In the genomic region with DNA sequence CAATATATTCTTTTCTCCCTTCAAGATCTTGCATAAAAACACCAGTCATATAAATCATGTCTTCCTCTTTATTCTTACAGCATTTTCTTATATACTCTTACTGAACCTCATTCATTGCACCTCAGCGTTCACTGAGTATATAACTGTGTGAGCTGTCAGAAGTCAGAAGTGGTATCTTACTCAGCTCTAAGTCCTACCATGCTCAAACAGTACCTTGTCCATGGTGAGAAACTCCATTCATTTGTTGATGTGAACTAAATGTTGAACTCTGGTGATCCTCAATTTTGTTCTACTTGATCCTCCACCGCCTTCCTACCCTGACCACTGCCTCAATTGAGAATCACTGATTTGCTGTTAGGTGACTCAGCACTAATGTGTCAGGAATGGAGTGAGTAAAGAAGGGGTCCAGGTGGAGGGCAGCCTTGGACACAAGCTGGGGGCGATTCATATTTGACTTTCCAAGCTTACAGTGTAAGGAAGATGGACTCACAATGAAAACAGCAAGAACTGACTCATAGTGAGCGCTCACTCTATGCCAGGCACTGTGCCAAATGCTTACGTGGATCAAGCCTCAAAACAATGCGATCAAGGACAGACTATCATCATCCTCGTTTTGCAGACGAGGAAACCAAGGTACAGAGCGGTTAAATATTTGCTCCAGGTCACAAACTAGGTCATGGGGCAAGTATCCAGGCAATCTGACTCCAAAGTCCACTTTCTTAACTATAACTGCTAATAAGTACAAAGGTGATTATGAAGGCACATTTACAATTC, we compare ENCODE assay signal across 9 cellular contexts. TPM values are rescaled to one million over a fixed set of nuclear protein-coding genes. Genes with fewer than 3 reads are reported as not detected.
DNase-seq lines count a peak whose midpoint lies in the region; ATAC-seq and TF ChIP-seq lines count a peak whose summit lies in the region.
"Had no signal": no experiment of that assay in that cellular context is flagged by ENCODE, and none has a peak within 500 bp of the region (broad histone marks: within the 10 kb centered on the region; RNA-seq: fewer than 3 reads in every experiment).

No MANE protein-coding gene starts in this region.

- H3K9me3 Mint-ChIP-seq in brain, result no peaks in the 10 kb centered on the region

- H3K27me3 Mint-ChIP-seq in brain, result no peaks in the 10 kb centered on the region

- H4K20me1 ChIP-seq in smooth muscle cell (ENCODE audit: low read depth), result peaks cover 53% of the 10 kb centered on the region

- H3K36me3 ChIP-seq in muscle layer of duodenum (ENCODE audit: control insufficient read depth in 1 of 2, insufficient read depth in 2 of 2, low read length in 2 of 2), result peaks cover 0 to 6% of the 10 kb centered on the region in 2 donors
- H3K36me3 ChIP-seq in smooth muscle cell (ENCODE audit: low read depth), result no peaks in the 10 kb centered on the region

- H2AFZ ChIP-seq in smooth muscle cell (ENCODE audit: low read depth), result no peak overlapping the region

- WGBS in smooth muscle cell (ENCODE audit: low lambda C conversion rate), result 89% methylated on average over 9 of the region's 9 CpGs

- H3K4me1 Mint-ChIP-seq in brain, result peaks cover 13% of the 10 kb centered on the region

- no peaks in the 10 kb centered on the region for H3K9me3 ChIP-seq in muscle layer of duodenum (ENCODE audit: control insufficient read depth in 1 of 2, low read length in 2 of 2)
- H3K9me3 ChIP-seq in smooth muscle cell (replicated peaks; ENCODE audit: low read depth), result no peaks in the 10 kb centered on the region

- H3K4me3 ChIP-seq in muscle layer of duodenum (ENCODE audit: low read depth in 1 of 2, low read length in 2 of 2), result no peak overlapping the region
- H3K4me3 ChIP-seq in smooth muscle cell, result no peak overlapping the region

- no peak overlapping the region for H3K4me2 ChIP-seq in smooth muscle cell

- no peaks in the 10 kb centered on the region for H3K27me3 ChIP-seq in muscle layer of duodenum (ENCODE audit: low read depth, low read length)
- H3K27me3 ChIP-seq in smooth muscle cell (ENCODE audit: low read depth), result no peaks in the 10 kb centered on the region

- DNase-seq in HS-5 (ENCODE audit: low read depth), result peak; percentile 90
- DNase-seq in foreskin melanocyte, result no peak
- DNase-seq in middle frontal gyrus (ENCODE audit: extremely low spot score, low spot score), result no peak
- DNase-seq in smooth muscle cell (lab: John Stamatoyannopoulos, UW; ENCODE audit: unreplicated experiment), result no peak
- DNase-seq: NCI-H2107 had no signal

- TF ChIP-seq CTCF in C4-2B (conservative IDR thresholded peaks at IDR 0.05) (no peak), brain (conservative IDR thresholded peaks at IDR 0.05) (no peak), smooth muscle cell (IDR thresholded peaks at IDR 0.05; ENCODE audit: borderline replicate concordance, insufficient read depth, poor library complexity, severe bottlenecking) (no peak)

- H3K79me2 ChIP-seq in smooth muscle cell (ENCODE audit: low read depth), result peaks cover 36% of the 10 kb centered on the region

- no peak for ATAC-seq in HG02884 (IDR thresholded peaks at IDR 0.05; ENCODE audit: unreplicated experiment)

- H3K9ac ChIP-seq in smooth muscle cell (ENCODE audit: low read depth), result no peak overlapping the region

- no peaks in the 10 kb centered on the region for H3K4me1 ChIP-seq in muscle layer of duodenum (ENCODE audit: control insufficient read depth in 1 of 2, insufficient read depth in 2 of 2, low read length in 2 of 2)
- H3K4me1 ChIP-seq in smooth muscle cell (ENCODE audit: low read depth), result peaks cover 2% of the 10 kb centered on the region

- no peak overlapping the region for H3K4me3 Mint-ChIP-seq in brain

- peaks cover 27% of the 10 kb centered on the region for H3K36me3 Mint-ChIP-seq in brain

- H3K27ac ChIP-seq in C4-2B, result peak overlapping the region; percentile 50
- peak overlapping the region; percentile 39 for H3K27ac ChIP-seq in muscle layer of duodenum (ENCODE audit: low read length)
- H3K27ac ChIP-seq in smooth muscle cell (ENCODE audit: low read depth), result no peak overlapping the region

- no peaks in the 10 kb centered on the region for H3F3A ChIP-seq in smooth muscle cell (ENCODE audit: low read depth)

- H3K27ac Mint-ChIP-seq in brain, result peak overlapping the region in 3 of 5 experiments; percentile 14 to 42 (median 28)

RNA-seq across cellular contexts. Expression of a gene that starts 13.5 kb away (rescaled TPM):
- 55.0 TPM for polyA plus RNA-seq in brain (ENCODE audit: insufficient read depth, low read depth, low replicate concordance)
- total RNA-seq in smooth muscle cell, result 16.5 and 18.1 TPM in 2 replicates
- polyA plus RNA-seq in smooth muscle cell, result 30.1 and 31.9 TPM in 2 replicates

RNA-seq across cellular contexts. Expression of a gene that starts 13.9 kb away (rescaled TPM):
- polyA plus RNA-seq in brain (ENCODE audit: insufficient read depth, low read depth, low replicate concordance) (45.6 TPM), smooth muscle cell (33.6 and 35.3 TPM in 2 replicates)
- 23.7 and 25.0 TPM in 2 replicates for total RNA-seq in smooth muscle cell

RNA-seq across cellular contexts. Expression of a gene that starts 23.6 kb away (rescaled TPM):
- polyA plus RNA-seq in brain (ENCODE audit: insufficient read depth, low read depth, low replicate concordance), result 1.1 TPM
- total RNA-seq in smooth muscle cell, result 0.09 and 0.63 TPM in 2 replicates
- polyA plus RNA-seq in smooth muscle cell, result 0.35 and 0.74 TPM in 2 replicates

RNA-seq across cellular contexts. Expression of a gene that starts 29.5 kb away (rescaled TPM):
- polyA plus RNA-seq in brain (ENCODE audit: insufficient read depth, low read depth, low replicate concordance) (47.2 TPM), smooth muscle cell (8.9 and 19.0 TPM in 2 replicates)
- 9.1 and 12.4 TPM in 2 replicates for total RNA-seq in smooth muscle cell

RNA-seq across cellular contexts. Expression of a gene that starts 35.1 kb away (rescaled TPM):
- 0.66 TPM for polyA plus RNA-seq in brain (ENCODE audit: insufficient read depth, low read depth, low replicate concordance)
- total RNA-seq in smooth muscle cell, result not detected in 2 replicates
- polyA plus RNA-seq in smooth muscle cell, result not detected in 2 replicates
